In the genomic region with DNA sequence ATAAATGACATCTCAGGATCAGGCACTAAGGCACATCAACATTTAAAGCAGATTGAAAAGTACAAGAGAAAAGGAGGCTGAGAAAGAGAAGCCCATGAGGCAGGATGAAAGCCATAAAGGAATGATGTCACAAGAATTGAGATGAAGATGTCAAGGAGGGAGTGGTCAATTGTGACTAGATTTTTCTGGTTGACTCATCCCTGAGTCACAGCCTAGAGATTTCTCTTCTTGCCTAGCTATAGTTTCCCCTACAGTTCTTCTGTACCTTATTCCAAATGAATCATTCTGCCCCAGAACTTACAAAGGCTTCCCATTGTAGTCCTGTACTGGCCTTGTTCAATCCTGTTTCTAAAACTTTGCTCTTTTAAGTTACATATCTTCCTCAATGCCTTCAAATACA, we compare ENCODE assay signal across 8 cellular contexts. TPM values are rescaled to one million over a fixed set of nuclear protein-coding genes. Genes with fewer than 3 reads are reported as not detected.
DNase-seq lines count a peak whose midpoint lies in the region; ATAC-seq and FAIRE-seq lines count a peak whose summit lies in the region.

No MANE protein-coding gene starts in this region.

- peak; percentile 86 for FAIRE-seq in RCC 7860 (lab: Jason Lieb, UNC)

- no peaks in the 10 kb centered on the region for H3K36me3 ChIP-seq in H7 (replicated peaks; ENCODE audit: control insufficient read depth, insufficient read depth, low read length)

- no peak for ATAC-seq in stimulated activated memory B cell treated with anti-CD40 and anti-IgM and Interleukin-4, amounts not matched to agents 10 μg/mL and 1 μg/mL and 100 μg/mL, for 72 hours

- H3K4me3 Mint-ChIP-seq in dendritic cell treated with granulocyte-macrophage colony-stimulating factor and Interleukin-4, amounts not matched to agents 40 ng/mL and 50 ng/mL, for 4 days = no peak overlapping the region
- H3K4me3 Mint-ChIP-seq in stimulated activated memory B cell treated with anti-CD40 and anti-IgM and Interleukin-4, amounts not matched to agents 10 μg/mL and 1 μg/mL and 100 μg/mL, for 72 hours = no peak overlapping the region

- H3K36me3 Mint-ChIP-seq in dendritic cell treated with granulocyte-macrophage colony-stimulating factor and Interleukin-4, amounts not matched to agents 40 ng/mL and 50 ng/mL, for 4 days (ENCODE audit: low read depth) = peaks cover 14% of the 10 kb centered on the region
- H3K36me3 Mint-ChIP-seq in stimulated activated memory B cell treated with anti-CD40 and anti-IgM and Interleukin-4, amounts not matched to agents 10 μg/mL and 1 μg/mL and 100 μg/mL, for 72 hours = no peaks in the 10 kb centered on the region

- H3K4me1 Mint-ChIP-seq in dendritic cell treated with granulocyte-macrophage colony-stimulating factor and Interleukin-4, amounts not matched to agents 40 ng/mL and 50 ng/mL, for 4 days (ENCODE audit: low read depth) = peaks cover 43% of the 10 kb centered on the region
- peaks cover 32% of the 10 kb centered on the region for H3K4me1 Mint-ChIP-seq in stimulated activated memory B cell treated with anti-CD40 and anti-IgM and Interleukin-4, amounts not matched to agents 10 μg/mL and 1 μg/mL and 100 μg/mL, for 72 hours

- intact Hi-C loops in dendritic cell treated with granulocyte-macrophage colony-stimulating factor and Interleukin-4, amounts not matched to agents 40 ng/mL and 50 ng/mL, for 4 days (cut with micrococcal nuclease) = no loop called here

- H3K27me3 Mint-ChIP-seq in dendritic cell treated with granulocyte-macrophage colony-stimulating factor and Interleukin-4, amounts not matched to agents 40 ng/mL and 50 ng/mL, for 4 days = peaks cover 21% of the 10 kb centered on the region
- H3K27me3 Mint-ChIP-seq in stimulated activated memory B cell treated with anti-CD40 and anti-IgM and Interleukin-4, amounts not matched to agents 10 μg/mL and 1 μg/mL and 100 μg/mL, for 72 hours = no peaks in the 10 kb centered on the region

- no peak overlapping the region for H3K4me3 ChIP-seq in H7 (ENCODE audit: insufficient read depth, low read depth, low read length)

- H3K27me3 ChIP-seq in H7 (ENCODE audit: control insufficient read depth, insufficient read depth, low read length) = no peaks in the 10 kb centered on the region

- H3K9me3 Mint-ChIP-seq in dendritic cell treated with granulocyte-macrophage colony-stimulating factor and Interleukin-4, amounts not matched to agents 40 ng/mL and 50 ng/mL, for 4 days = no peaks in the 10 kb centered on the region
- H3K9me3 Mint-ChIP-seq in stimulated activated memory B cell treated with anti-CD40 and anti-IgM and Interleukin-4, amounts not matched to agents 10 μg/mL and 1 μg/mL and 100 μg/mL, for 72 hours = no peaks in the 10 kb centered on the region

- H3K27ac Mint-ChIP-seq in dendritic cell treated with granulocyte-macrophage colony-stimulating factor and Interleukin-4, amounts not matched to agents 40 ng/mL and 50 ng/mL, for 4 days = peak overlapping the region; percentile 40
- H3K27ac Mint-ChIP-seq in stimulated activated memory B cell treated with anti-CD40 and anti-IgM and Interleukin-4, amounts not matched to agents 10 μg/mL and 1 μg/mL and 100 μg/mL, for 72 hours = no peak overlapping the region

- DNase-seq in H4 (ENCODE audit: low spot score) = peak; percentile 23
- peak; percentile 87 for DNase-seq in RCC 7860 (ENCODE audit: low spot score)
- DNase-seq in stimulated activated CD4-positive, alpha-beta T cell treated with anti-CD3 and anti-CD28 coated beads, Interleukin-4, amount 100 ng/mL, for 24 hours = peak; percentile 76
- no peak for DNase-seq in NCI-H2107 (lab: John Stamatoyannopoulos, UW)
- no peak for DNase-seq in H7
- no peak for DNase-seq in ureter (ENCODE audit: low spot score)

RNA-seq across cellular contexts. Expression of a gene that starts 3.4 kb away (rescaled TPM):
- total RNA-seq in H4 (2014; rRNA removed; shearing (Covaris generic)) = 2.8 and 6.7 TPM in 2 replicates
- 16.5 and 26.5 TPM in 2 replicates for total RNA-seq in H7 (2014; rRNA removed; shearing (Covaris generic))
- total RNA-seq in ureter = 108 TPM

Comparison
In these comparisons a context has a peak if more than half of its experiments do, and no peak if none do; other contexts are left out.
1. DNase-seq: peak in H4 (single experiment), RCC 7860 (single experiment) and stimulated activated CD4-positive, alpha-beta T cell treated with anti-CD3 and anti-CD28 coated beads, Interleukin-4, amount 100 ng/mL, for 24 hours (single experiment); none in NCI-H2107 (single experiment), H7 (single experiment) and ureter (single experiment).